8 cellular contexts compared by ENCODE assay signal in the genomic region with DNA sequence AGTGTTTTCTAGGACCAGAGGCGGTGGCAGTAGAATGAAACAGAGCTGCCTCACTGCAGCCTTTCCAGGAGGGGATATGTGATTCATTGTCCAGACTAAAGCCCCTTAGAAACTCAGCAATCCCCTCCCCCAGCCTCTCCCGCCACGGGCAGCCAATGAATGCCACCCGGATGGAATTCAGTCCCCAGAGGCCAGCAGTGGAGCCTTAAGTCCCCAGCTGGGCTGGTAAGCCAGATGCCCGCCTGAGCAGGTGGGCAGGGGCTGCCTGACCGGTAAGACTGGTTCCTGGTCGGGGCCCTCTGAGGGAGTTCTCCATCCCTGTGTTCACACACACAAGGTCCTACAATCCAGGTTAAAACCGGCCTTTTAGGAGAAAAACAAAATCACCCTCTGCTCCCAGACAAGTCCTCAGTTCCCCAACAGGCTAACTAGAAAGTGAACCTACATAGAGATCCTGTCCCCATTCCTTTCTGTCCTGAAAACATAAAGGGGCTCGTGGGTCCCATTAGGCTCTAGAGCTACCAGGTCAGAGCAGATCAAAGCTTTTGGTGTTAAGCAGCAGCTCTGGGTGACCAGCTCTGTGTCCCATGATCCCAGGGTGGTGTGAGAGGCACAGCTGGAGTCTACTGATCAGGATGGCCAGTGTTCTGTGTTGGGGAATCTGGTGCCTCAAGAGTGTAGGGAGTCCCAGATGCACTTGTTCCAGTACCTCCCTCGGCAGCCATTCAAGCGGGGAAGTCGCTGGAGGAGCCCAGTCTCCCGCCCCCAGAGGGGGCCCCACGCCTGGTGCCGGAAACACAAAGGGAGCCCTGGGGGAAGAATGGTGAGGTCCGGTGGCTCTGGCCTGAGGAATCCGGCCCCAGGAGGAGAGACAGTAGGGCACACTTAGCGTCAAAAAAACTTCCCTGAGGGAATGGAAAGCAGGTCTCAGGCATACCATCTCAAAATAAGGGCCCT. TPM values are rescaled to one million over a fixed set of nuclear protein-coding genes. Genes with fewer than 3 reads are reported as not detected.
A peak's percentile ranks its signal among the peaks of the same experiment; 100 is the strongest.
DNase-seq lines count a peak whose midpoint lies in the region; ATAC-seq and TF ChIP-seq lines count a peak whose summit lies in the region.

No MANE protein-coding gene starts in this region.

- H2AFZ ChIP-seq in DND-41 (ENCODE audit: low read depth, low read length) (no peak overlapping the region), osteoblast (ENCODE audit: low read length) (no peak overlapping the region)

- no peak for ATAC-seq in DND-41 (ENCODE audit: insufficient read depth, low read depth)
- peak; percentile 23 for ATAC-seq in esophagus mucosa
- ATAC-seq in left lobe of liver, result no peak
- ATAC-seq in GM19463 (IDR thresholded peaks at IDR 0.05; ENCODE audit: unreplicated experiment), result no peak
- no peak for ATAC-seq in GM18517 (IDR thresholded peaks at IDR 0.05; ENCODE audit: unreplicated experiment)

- no peaks in the 10 kb centered on the region for H3K27me3 Mint-ChIP-seq in activated CD4-positive, alpha-beta T cell treated with anti-CD3 and anti-CD28 coated beads, Interleukin-2, amount 10 ng/mL, durations not matched to agents 7 days and 5 days

- H3K9me3 ChIP-seq in DND-41 (ENCODE audit: insufficient read depth, low read length, severe bottlenecking) (no peaks in the 10 kb centered on the region), KOPT-K1 (ENCODE audit: insufficient read depth, low read length, poor library complexity, severe bottlenecking) (no peaks in the 10 kb centered on the region), osteoblast (ENCODE audit: low read depth, low read length) (no peaks in the 10 kb centered on the region)

- H4K20me1 ChIP-seq in DND-41 (ENCODE audit: insufficient read depth, low read length), result peaks cover 72% of the 10 kb centered on the region
- peaks cover 36% of the 10 kb centered on the region for H4K20me1 ChIP-seq in osteoblast (ENCODE audit: insufficient read depth, low read length)

- no peak for DNase-seq in DND-41
- DNase-seq in activated CD4-positive, alpha-beta T cell treated with anti-CD3 and anti-CD28 coated beads, Interleukin-2, amount 10 ng/mL, durations not matched to agents 7 days and 5 days, result no peak
- peak; percentile 84 for DNase-seq in osteoblast (ENCODE audit: insufficient read length, low spot score, missing footprints)
- no peak for DNase-seq in left lobe of liver (ENCODE audit: low spot score)

- peak overlapping the region; percentile 99 for H3K9ac ChIP-seq in DND-41 (ENCODE audit: low read depth, low read length)

- H3K27ac ChIP-seq in DND-41 (ENCODE audit: low read length) (peak overlapping the region; percentile 67), KOPT-K1 (ENCODE audit: low read depth, low read length, poor library complexity, severe bottlenecking) (peak overlapping the region; percentile 25), osteoblast (ENCODE audit: low read depth, low read length) (no peak overlapping the region)

- H3K36me3 ChIP-seq in DND-41 (ENCODE audit: insufficient read depth, low read length) (peaks cover 72% of the 10 kb centered on the region), KOPT-K1 (ENCODE audit: insufficient read depth, low read length) (peaks cover 68% of the 10 kb centered on the region), osteoblast (ENCODE audit: insufficient read depth, low read length) (peaks cover 21% of the 10 kb centered on the region)

- H3K4me3 Mint-ChIP-seq in activated CD4-positive, alpha-beta T cell treated with anti-CD3 and anti-CD28 coated beads, Interleukin-2, amount 10 ng/mL, durations not matched to agents 7 days and 5 days, result peak overlapping the region; percentile 83

- POLR2A ChIA-PET in activated CD4-positive, alpha-beta T cell treated with anti-CD3 and anti-CD28 coated beads, Interleukin-2, amount 10 ng/mL, durations not matched to agents 7 days and 5 days (lab: Charles Lee), result no interaction called here

- H3K27ac Mint-ChIP-seq in activated CD4-positive, alpha-beta T cell treated with anti-CD3 and anti-CD28 coated beads, Interleukin-2, amount 10 ng/mL, durations not matched to agents 7 days and 5 days, result peak overlapping the region; percentile 77

- peak overlapping the region; percentile 97 for H3K4me2 ChIP-seq in DND-41 (ENCODE audit: insufficient read depth, low read length)
- H3K4me2 ChIP-seq in osteoblast (ENCODE audit: insufficient read depth, low read length), result peak overlapping the region; percentile 40

- CTCF ChIA-PET in activated CD4-positive, alpha-beta T cell treated with anti-CD3 and anti-CD28 coated beads, Interleukin-2, amount 10 ng/mL, durations not matched to agents 7 days and 5 days (lab: Charles Lee), result interaction anchor here (0.5 to 1.1 kb wide), 4 partner anchors 46 to 412 kb away, joined by 3 to 4 read pairs (median 4); no protein-coding TSS in a partner anchor

- H3K27me3 ChIP-seq in DND-41 (ENCODE audit: insufficient read depth, low read length, poor library complexity), result no peaks in the 10 kb centered on the region
- H3K27me3 ChIP-seq in osteoblast (ENCODE audit: insufficient read depth, low read length), result no peaks in the 10 kb centered on the region

- H3K4me1 ChIP-seq in DND-41 (ENCODE audit: insufficient read depth, low read length) (peaks cover 72% of the 10 kb centered on the region), osteoblast (ENCODE audit: insufficient read depth, low read length) (peaks cover 18% of the 10 kb centered on the region)

- H3K9me3 Mint-ChIP-seq in activated CD4-positive, alpha-beta T cell treated with anti-CD3 and anti-CD28 coated beads, Interleukin-2, amount 10 ng/mL, durations not matched to agents 7 days and 5 days, result no peaks in the 10 kb centered on the region

- TF ChIP-seq CTCF in DND-41 (IDR thresholded peaks at IDR 0.05; ENCODE audit: borderline replicate concordance, extremely low read depth, low read length, poor library complexity, severe bottlenecking) (no peak), osteoblast (IDR thresholded peaks at IDR 0.05; ENCODE audit: extremely low read depth, low read depth, low read length) (no peak)

- H3K79me2 ChIP-seq in DND-41 (ENCODE audit: insufficient read depth, low read length) (peaks cover 89% of the 10 kb centered on the region), osteoblast (ENCODE audit: insufficient read depth, low read length) (peaks cover 8% of the 10 kb centered on the region)

- peaks cover 62% of the 10 kb centered on the region for H3K4me1 Mint-ChIP-seq in activated CD4-positive, alpha-beta T cell treated with anti-CD3 and anti-CD28 coated beads, Interleukin-2, amount 10 ng/mL, durations not matched to agents 7 days and 5 days

- peaks cover 46% of the 10 kb centered on the region for H3K36me3 Mint-ChIP-seq in activated CD4-positive, alpha-beta T cell treated with anti-CD3 and anti-CD28 coated beads, Interleukin-2, amount 10 ng/mL, durations not matched to agents 7 days and 5 days (ENCODE audit: low read depth)

- H3K4me3 ChIP-seq in DND-41 (ENCODE audit: low read depth in 1 of 2, low read length in 2 of 2) (peak overlapping the region; percentile 16 to 88; a peak in 3 of 4 replicates), osteoblast (ENCODE audit: insufficient read depth, low read length) (no peak overlapping the region)

RNA-seq across cellular contexts. Expression of a gene that starts 2.6 kb away (rescaled TPM):
- 10 to 100 TPM; 31.6 to 32.7 TPM for total RNA-seq in activated CD4-positive, alpha-beta T cell treated with anti-CD3 and anti-CD28 coated beads, Interleukin-2, amount 10 ng/mL, durations not matched to agents 7 days and 5 days
- 6.2 TPM for total RNA-seq in esophagus mucosa
- 13.8 and 15.2 TPM in 2 replicates for total RNA-seq in osteoblast
- total RNA-seq in left lobe of liver, result 21.2 TPM

RNA-seq across cellular contexts. Expression of a gene that starts 51.2 kb away (rescaled TPM):
- 10 to 100 TPM; 56.0 to 63.0 TPM for total RNA-seq in activated CD4-positive, alpha-beta T cell treated with anti-CD3 and anti-CD28 coated beads, Interleukin-2, amount 10 ng/mL, durations not matched to agents 7 days and 5 days
- 5.8 TPM for total RNA-seq in esophagus mucosa
- total RNA-seq in osteoblast, result 31.5 and 40.1 TPM in 2 replicates
- total RNA-seq in left lobe of liver, result 3.2 TPM

RNA-seq across cellular contexts. Expression of a gene that starts 55.9 kb away (rescaled TPM):
- 10 to 100 TPM; 81.0 to 83.5 TPM for total RNA-seq in activated CD4-positive, alpha-beta T cell treated with anti-CD3 and anti-CD28 coated beads, Interleukin-2, amount 10 ng/mL, durations not matched to agents 7 days and 5 days
- 38.1 TPM for total RNA-seq in esophagus mucosa
- total RNA-seq in osteoblast, result 68.0 and 71.0 TPM in 2 replicates
- total RNA-seq in left lobe of liver, result 18.6 TPM
